ENCODE assay signal across 2 cellular contexts in the genomic region with DNA sequence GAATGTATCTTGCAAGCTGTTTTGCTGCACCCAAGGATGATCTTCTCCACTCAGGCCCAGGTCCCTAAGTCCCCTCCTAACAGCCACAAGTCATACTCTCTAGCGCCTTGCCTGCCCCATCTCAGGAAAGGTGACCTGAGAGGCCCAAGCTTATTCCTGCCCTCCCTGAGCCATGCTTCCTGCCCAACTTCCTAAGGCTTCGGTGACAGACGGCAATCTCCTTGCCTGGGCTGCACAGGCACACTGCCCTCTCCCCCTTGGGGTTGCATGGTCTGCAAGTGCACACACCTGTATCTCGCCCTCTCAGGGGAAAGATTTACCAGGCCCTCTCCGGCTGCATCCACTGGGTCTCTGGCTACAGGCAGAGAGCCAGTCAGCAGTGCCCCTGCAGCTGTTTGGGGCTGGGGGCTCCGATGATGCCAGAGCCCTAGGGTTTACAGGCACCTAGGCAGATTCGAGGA.
TF ChIP-seq lines count a peak whose summit lies in the region.

No MANE protein-coding gene starts in this region.

TF ChIP-seq in HCT116, 20 proteins besides CTCF, POLR2A, EP300 and RAD21:
- TF ChIP-seq FOSL1 (IDR thresholded peaks at IDR 0.05; ENCODE audit: low read depth) (no peak), ZNF274 (IDR thresholded peaks at IDR 0.05; ENCODE audit: low read depth, low read length) (no peak), ELF1 (IDR thresholded peaks at IDR 0.05; ENCODE audit: borderline replicate concordance, low read depth) (no peak), POLR2AphosphoS5 (IDR thresholded peaks at IDR 0.05; ENCODE audit: low read depth, low read length) (no peak; the same call in 1 of the 2 replicates), CBX3 (IDR thresholded peaks at IDR 0.05; ENCODE audit: low read depth) (no peak), JUND (IDR thresholded peaks at IDR 0.05) (no peak)
- TF ChIP-seq, protein P1, sequence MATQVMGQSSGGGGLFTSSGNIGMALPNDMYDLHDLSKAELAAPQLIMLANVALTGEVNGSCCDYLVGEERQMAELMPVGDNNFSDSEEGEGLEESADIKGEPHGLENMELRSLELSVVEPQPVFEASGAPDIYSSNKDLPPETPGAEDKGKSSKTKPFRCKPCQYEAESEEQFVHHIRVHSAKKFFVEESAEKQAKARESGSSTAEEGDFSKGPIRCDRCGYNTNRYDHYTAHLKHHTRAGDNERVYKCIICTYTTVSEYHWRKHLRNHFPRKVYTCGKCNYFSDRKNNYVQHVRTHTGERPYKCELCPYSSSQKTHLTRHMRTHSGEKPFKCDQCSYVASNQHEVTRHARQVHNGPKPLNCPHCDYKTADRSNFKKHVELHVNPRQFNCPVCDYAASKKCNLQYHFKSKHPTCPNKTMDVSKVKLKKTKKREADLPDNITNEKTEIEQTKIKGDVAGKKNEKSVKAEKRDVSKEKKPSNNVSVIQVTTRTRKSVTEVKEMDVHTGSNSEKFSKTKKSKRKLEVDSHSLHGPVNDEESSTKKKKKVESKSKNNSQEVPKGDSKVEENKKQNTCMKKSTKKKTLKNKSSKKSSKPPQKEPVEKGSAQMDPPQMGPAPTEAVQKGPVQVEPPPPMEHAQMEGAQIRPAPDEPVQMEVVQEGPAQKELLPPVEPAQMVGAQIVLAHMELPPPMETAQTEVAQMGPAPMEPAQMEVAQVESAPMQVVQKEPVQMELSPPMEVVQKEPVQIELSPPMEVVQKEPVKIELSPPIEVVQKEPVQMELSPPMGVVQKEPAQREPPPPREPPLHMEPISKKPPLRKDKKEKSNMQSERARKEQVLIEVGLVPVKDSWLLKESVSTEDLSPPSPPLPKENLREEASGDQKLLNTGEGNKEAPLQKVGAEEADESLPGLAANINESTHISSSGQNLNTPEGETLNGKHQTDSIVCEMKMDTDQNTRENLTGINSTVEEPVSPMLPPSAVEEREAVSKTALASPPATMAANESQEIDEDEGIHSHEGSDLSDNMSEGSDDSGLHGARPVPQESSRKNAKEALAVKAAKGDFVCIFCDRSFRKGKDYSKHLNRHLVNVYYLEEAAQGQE (IDR thresholded peaks at IDR 0.05; ENCODE audit: low read depth), result no peak

TF ChIP-seq in GM12878, 131 proteins besides CTCF, POLR2A, EP300 and RAD21:
- TF ChIP-seq USF1 (IDR thresholded peaks at IDR 0.05; ENCODE audit: borderline replicate concordance, extremely low read length, insufficient read depth, low read depth, low read length) (no peak), PAX8 (IDR thresholded peaks at IDR 0.05) (no peak), IKZF2 (IDR thresholded peaks at IDR 0.05) (no peak), MEF2A (IDR thresholded peaks at IDR 0.05; ENCODE audit: insufficient read depth, low read depth, low read length) (no peak), HDGF (IDR thresholded peaks at IDR 0.05) (no peak), MTA2 (IDR thresholded peaks at IDR 0.05; ENCODE audit: low read depth) (no peak), CUX1 (IDR thresholded peaks at IDR 0.05; ENCODE audit: insufficient replicate concordance, low read depth, low read length) (no peak), MEF2B (IDR thresholded peaks at IDR 0.05; ENCODE audit: partially characterized antibody, poor library complexity, severe bottlenecking) (no peak), HDAC6 (IDR thresholded peaks at IDR 0.05; ENCODE audit: unreplicated experiment) (no peak)
- TF ChIP-seq, protein P2, sequence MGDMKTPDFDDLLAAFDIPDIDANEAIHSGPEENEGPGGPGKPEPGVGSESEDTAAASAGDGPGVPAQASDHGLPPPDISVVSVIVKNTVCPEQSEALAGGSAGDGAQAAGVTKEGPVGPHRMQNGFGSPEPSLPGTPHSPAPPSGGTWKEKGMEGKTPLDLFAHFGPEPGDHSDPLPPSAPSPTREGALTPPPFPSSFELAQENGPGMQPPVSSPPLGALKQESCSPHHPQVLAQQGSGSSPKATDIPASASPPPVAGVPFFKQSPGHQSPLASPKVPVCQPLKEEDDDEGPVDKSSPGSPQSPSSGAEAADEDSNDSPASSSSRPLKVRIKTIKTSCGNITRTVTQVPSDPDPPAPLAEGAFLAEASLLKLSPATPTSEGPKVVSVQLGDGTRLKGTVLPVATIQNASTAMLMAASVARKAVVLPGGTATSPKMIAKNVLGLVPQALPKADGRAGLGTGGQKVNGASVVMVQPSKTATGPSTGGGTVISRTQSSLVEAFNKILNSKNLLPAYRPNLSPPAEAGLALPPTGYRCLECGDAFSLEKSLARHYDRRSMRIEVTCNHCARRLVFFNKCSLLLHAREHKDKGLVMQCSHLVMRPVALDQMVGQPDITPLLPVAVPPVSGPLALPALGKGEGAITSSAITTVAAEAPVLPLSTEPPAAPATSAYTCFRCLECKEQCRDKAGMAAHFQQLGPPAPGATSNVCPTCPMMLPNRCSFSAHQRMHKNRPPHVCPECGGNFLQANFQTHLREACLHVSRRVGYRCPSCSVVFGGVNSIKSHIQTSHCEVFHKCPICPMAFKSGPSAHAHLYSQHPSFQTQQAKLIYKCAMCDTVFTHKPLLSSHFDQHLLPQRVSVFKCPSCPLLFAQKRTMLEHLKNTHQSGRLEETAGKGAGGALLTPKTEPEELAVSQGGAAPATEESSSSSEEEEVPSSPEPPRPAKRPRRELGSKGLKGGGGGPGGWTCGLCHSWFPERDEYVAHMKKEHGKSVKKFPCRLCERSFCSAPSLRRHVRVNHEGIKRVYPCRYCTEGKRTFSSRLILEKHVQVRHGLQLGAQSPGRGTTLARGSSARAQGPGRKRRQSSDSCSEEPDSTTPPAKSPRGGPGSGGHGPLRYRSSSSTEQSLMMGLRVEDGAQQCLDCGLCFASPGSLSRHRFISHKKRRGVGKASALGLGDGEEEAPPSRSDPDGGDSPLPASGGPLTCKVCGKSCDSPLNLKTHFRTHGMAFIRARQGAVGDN (IDR thresholded peaks at IDR 0.05), result no peak
